In the genomic region with DNA sequence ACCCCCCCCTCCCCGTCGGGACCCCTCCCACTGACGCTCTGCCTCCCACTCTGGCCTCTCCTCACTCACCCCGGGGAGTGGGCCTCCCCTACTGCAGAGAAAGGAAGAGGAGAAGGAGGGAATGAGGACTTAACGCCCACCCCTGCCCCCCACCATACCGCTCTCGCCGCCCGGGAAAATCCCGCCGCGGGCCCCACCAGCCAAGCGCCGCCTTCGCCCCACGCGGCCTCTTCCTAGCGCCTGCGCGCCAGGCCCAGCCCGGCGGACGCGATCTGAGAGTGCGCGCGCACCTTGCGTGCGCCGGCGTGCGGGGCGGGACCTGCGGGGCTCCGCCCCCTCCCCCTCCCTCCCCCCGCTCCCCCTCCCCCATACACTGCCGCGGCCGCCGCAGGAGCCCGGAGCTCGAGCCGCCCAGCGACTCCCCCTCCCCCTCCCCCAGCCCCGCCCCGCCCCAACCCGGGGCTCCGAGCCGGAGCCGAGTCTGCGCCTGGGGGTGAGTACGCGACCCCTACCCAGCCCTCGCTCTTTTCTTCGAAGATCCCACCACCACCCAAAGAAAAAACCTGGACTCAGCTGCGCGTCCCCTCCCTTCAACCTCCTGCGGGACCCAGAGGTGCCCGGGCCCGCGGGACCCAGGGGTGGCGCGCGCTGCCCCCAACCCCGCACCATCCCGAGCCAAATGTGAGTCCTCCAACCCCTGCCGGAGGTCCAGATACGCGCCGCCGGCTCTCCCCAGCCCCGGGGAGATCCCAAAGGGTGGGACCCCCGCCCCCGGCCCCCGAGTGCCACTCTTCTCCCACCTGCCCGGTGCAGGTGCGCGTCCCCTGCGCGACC, we compare ENCODE assay signal across 8 cellular contexts. TPM values are rescaled to one million over a fixed set of nuclear protein-coding genes. Genes with fewer than 3 reads are reported as not detected.
DNase-seq lines count a peak whose midpoint lies in the region; ATAC-seq and TF ChIP-seq lines count a peak whose summit lies in the region.

Gene MRPL14, minus strand, starts transcription at position 267 of the 834 bp plus-strand sequence. CDS start 10,841 bp downstream, outside the sequence.
Gene TMEM63B, plus strand, starts transcription at position 369 of the 834 bp plus-strand sequence. CDS start 7,031 bp downstream, outside the sequence.

- no peaks in the 10 kb centered on the region for H3K9me3 Mint-ChIP-seq in activated CD4-positive, alpha-beta T cell treated with anti-CD3 and anti-CD28 coated beads, Interleukin-2, amount 10 ng/mL, durations not matched to agents 7 days and 5 days

- H3K27ac ChIP-seq in A673 (ENCODE audit: low read depth, low read length, poor library complexity, severe bottlenecking) (peak within 1 kb of the TSS; percentile 92), coronary artery (peak within 1 kb of the TSS; percentile 87 to 95)

- H3K4me1 Mint-ChIP-seq in activated CD4-positive, alpha-beta T cell treated with anti-CD3 and anti-CD28 coated beads, Interleukin-2, amount 10 ng/mL, durations not matched to agents 7 days and 5 days = peaks cover 60% of the 10 kb centered on the region

- intact Hi-C loops in A673 (cut with micrococcal nuclease; ENCODE audit: unreplicated experiment) = no loop called here

- TF ChIP-seq CTCF in A673 (conservative IDR thresholded peaks at IDR 0.05; ENCODE audit: low read depth, low read length) (no peak), coronary artery (IDR thresholded peaks at IDR 0.05) (no peak)

- H3K27ac Mint-ChIP-seq in activated CD4-positive, alpha-beta T cell treated with anti-CD3 and anti-CD28 coated beads, Interleukin-2, amount 10 ng/mL, durations not matched to agents 7 days and 5 days = peak within 1 kb of the TSS; percentile 92

- CTCF ChIA-PET in A673 (lab: Charles Lee) = interaction anchor here (0.7 kb wide), 1 partner anchor 129 kb away, joined by 9 read pairs; no protein-coding TSS in a partner anchor
- CTCF ChIA-PET in activated CD4-positive, alpha-beta T cell treated with anti-CD3 and anti-CD28 coated beads, Interleukin-2, amount 10 ng/mL, durations not matched to agents 7 days and 5 days (lab: Charles Lee) = interaction anchor here (0.8 kb wide), 1 partner anchor 94 kb away, joined by 3 read pairs; no protein-coding TSS in a partner anchor

- peaks cover 30% of the 10 kb centered on the region for H3K4me1 ChIP-seq in A673 (ENCODE audit: insufficient read depth, low read length, poor library complexity, severe bottlenecking)

- POLR2A ChIA-PET in A673 (lab: Charles Lee; ENCODE audit: low non-redundant PET) = interaction anchor here (0.5 to 0.6 kb wide), 3 partner anchors 357 to 948 kb away, joined by 3 to 11 read pairs (median 8); partner anchors contain the start of gene VEGFA
- POLR2A ChIA-PET in activated CD4-positive, alpha-beta T cell treated with anti-CD3 and anti-CD28 coated beads, Interleukin-2, amount 10 ng/mL, durations not matched to agents 7 days and 5 days (lab: Charles Lee) = no interaction called here

- H3K9me3 ChIP-seq in A673 (ENCODE audit: low read depth, low read length, poor library complexity, severe bottlenecking) = no peaks in the 10 kb centered on the region

- peak within 1 kb of the TSS; percentile 83 for H3K4me3 ChIP-seq in A673 (ENCODE audit: low read depth, low read length, poor library complexity, severe bottlenecking)
- H3K4me3 ChIP-seq in coronary artery = peak within 1 kb of the TSS; percentile 78

- H3K36me3 ChIP-seq in A673 (ENCODE audit: insufficient read depth, low read length, poor library complexity, severe bottlenecking) = no peaks in the 10 kb centered on the region

- H3K27me3 Mint-ChIP-seq in activated CD4-positive, alpha-beta T cell treated with anti-CD3 and anti-CD28 coated beads, Interleukin-2, amount 10 ng/mL, durations not matched to agents 7 days and 5 days = no peaks in the 10 kb centered on the region

- peaks cover 26% of the 10 kb centered on the region for H3K36me3 Mint-ChIP-seq in activated CD4-positive, alpha-beta T cell treated with anti-CD3 and anti-CD28 coated beads, Interleukin-2, amount 10 ng/mL, durations not matched to agents 7 days and 5 days (ENCODE audit: low read depth)

- H3K27me3 ChIP-seq in A673 (replicated peaks; ENCODE audit: insufficient read depth, low read depth, low read length, poor library complexity) = no peaks in the 10 kb centered on the region

- no TSS peak for BruUV-seq in A673 (replicated peaks; lab: Mats Ljungman, UMichigan)

- peak; percentile 91 for DNase-seq in A673 (ENCODE audit: low spot score)
- peak; percentile 82 for DNase-seq in NCI-H510A (lab: John Stamatoyannopoulos, UW)
- peak; percentile 86 for DNase-seq in activated CD4-positive, alpha-beta T cell treated with anti-CD3 and anti-CD28 coated beads, Interleukin-2, amount 10 ng/mL, durations not matched to agents 7 days and 5 days
- DNase-seq in coronary artery (ENCODE audit: low spot score) = peak; percentile 89
- DNase-seq in left lobe of liver (ENCODE audit: low spot score) = peak; percentile 94
- peak; percentile 89 to 90 for DNase-seq in stimulated activated CD4-positive, alpha-beta T cell treated with anti-CD3 and anti-CD28 coated beads, Interleukin-2, amount 100 ng/mL, for 24 hours

- ATAC-seq in GM18858 (IDR thresholded peaks at IDR 0.05; ENCODE audit: unreplicated experiment) (peak; percentile 55), HG03103 (IDR thresholded peaks at IDR 0.05; ENCODE audit: low read depth, unreplicated experiment) (peak; percentile 55), left lobe of liver (peak; percentile 89)

- H3K4me3 Mint-ChIP-seq in activated CD4-positive, alpha-beta T cell treated with anti-CD3 and anti-CD28 coated beads, Interleukin-2, amount 10 ng/mL, durations not matched to agents 7 days and 5 days = peak within 1 kb of the TSS; percentile 92

RNA-seq across cellular contexts. Expression of gene MRPL14, which starts in this region (rescaled TPM):
- 78.8 and 80.4 TPM in 2 replicates for total RNA-seq in A673 (2021)
- 10 to 100 TPM; 37.6 to 47.2 TPM for total RNA-seq in activated CD4-positive, alpha-beta T cell treated with anti-CD3 and anti-CD28 coated beads, Interleukin-2, amount 10 ng/mL, durations not matched to agents 7 days and 5 days
- total RNA-seq in left lobe of liver = 35.3 TPM

RNA-seq across cellular contexts. Expression of gene TMEM63B, which starts in this region (rescaled TPM):
- 32.0 and 34.2 TPM in 2 replicates for total RNA-seq in A673 (2021)
- 10 to 100 TPM; 14.5 to 15.3 TPM for total RNA-seq in activated CD4-positive, alpha-beta T cell treated with anti-CD3 and anti-CD28 coated beads, Interleukin-2, amount 10 ng/mL, durations not matched to agents 7 days and 5 days
- 38.0 TPM for total RNA-seq in left lobe of liver

Comparison
In these comparisons a context has a peak if more than half of its experiments do, and no peak if none do; other contexts are left out.
1. Peak in every context shown above with its lines: DNase-seq, ATAC-seq, H3K4me3 ChIP-seq and H3K27ac ChIP-seq.